Comparison of ENCODE assay signal across 2 cellular contexts in genomic region chr12:52821826-52822660, GRCh38.
TF ChIP-seq lines count a peak whose summit lies in the region.

No MANE protein-coding gene starts in this region.

TF ChIP-seq in A549, 52 proteins besides CTCF, POLR2A, EP300 and RAD21:
- TF ChIP-seq HMGXB4 (CRISPR knock-in tag; IDR thresholded peaks at IDR 0.05; ENCODE audit: borderline replicate concordance) (no peak), ESRRA (IDR thresholded peaks at IDR 0.05; ENCODE audit: borderline replicate concordance, low read length) (no peak), CHD2 (IDR thresholded peaks at IDR 0.05; ENCODE audit: low read length, partially characterized antibody) (no peak), GATA3 (IDR thresholded peaks at IDR 0.05; ENCODE audit: borderline replicate concordance) (no peak), BHLHE40 (IDR thresholded peaks at IDR 0.05; ENCODE audit: low read depth, low read length) (no peak), POLR2AphosphoS2 (conservative IDR thresholded peaks at IDR 0.05; ENCODE audit: low read length) (no peak), ATOH8 (CRISPR knock-in tag; IDR thresholded peaks at IDR 0.05; ENCODE audit: low read depth) (no peak), KDM5A (IDR thresholded peaks at IDR 0.05) (no peak), CEBPB (IDR thresholded peaks at IDR 0.05) (no peak), SMC3 (IDR thresholded peaks at IDR 0.05) (no peak)

TF ChIP-seq in SK-N-SH treated with all-trans-retinoic acid at 6 μM for 48 hours, 23 proteins besides CTCF, POLR2A, EP300 and RAD21:
- TF ChIP-seq PATZ1 (CRISPR knock-in tag; IDR thresholded peaks at IDR 0.05; ENCODE audit: borderline replicate concordance) = no peak
- no peak for TF ChIP-seq CSRNP3 (CRISPR knock-in tag; IDR thresholded peaks at IDR 0.05)
- no peak for TF ChIP-seq ESRRG (CRISPR knock-in tag; IDR thresholded peaks at IDR 0.05)
- TF ChIP-seq OSR1 (CRISPR knock-in tag; IDR thresholded peaks at IDR 0.05) = no peak
- TF ChIP-seq TSHZ2 (CRISPR knock-in tag; IDR thresholded peaks at IDR 0.05) = no peak
- TF ChIP-seq ZNF565 (CRISPR knock-in tag; conservative IDR thresholded peaks at IDR 0.05; ENCODE audit: low read depth) = no peak
- no peak for TF ChIP-seq ZNF8 (CRISPR knock-in tag; IDR thresholded peaks at IDR 0.05)
- TF ChIP-seq ZC3H10 (CRISPR knock-in tag; IDR thresholded peaks at IDR 0.05) = no peak
- TF ChIP-seq CSDC2 (CRISPR knock-in tag; IDR thresholded peaks at IDR 0.05) = no peak
- no peak for TF ChIP-seq TCF4 (CRISPR knock-in tag; IDR thresholded peaks at IDR 0.05; ENCODE audit: borderline replicate concordance)
- no peak for TF ChIP-seq POU6F1 (CRISPR knock-in tag; IDR thresholded peaks at IDR 0.05; ENCODE audit: borderline replicate concordance, low read depth)
- TF ChIP-seq GLIS3 (CRISPR knock-in tag; IDR thresholded peaks at IDR 0.05) = no peak
- TF ChIP-seq BACH2 (CRISPR knock-in tag; IDR thresholded peaks at IDR 0.05; ENCODE audit: borderline replicate concordance) = no peak
- TF ChIP-seq ZFP30 (CRISPR knock-in tag; IDR thresholded peaks at IDR 0.05) = no peak
- no peak for TF ChIP-seq ARNTL (CRISPR knock-in tag; IDR thresholded peaks at IDR 0.05; ENCODE audit: borderline replicate concordance, low read depth)
- no peak for TF ChIP-seq PPARA (CRISPR knock-in tag; IDR thresholded peaks at IDR 0.05; ENCODE audit: borderline replicate concordance)
- TF ChIP-seq CREB5 (CRISPR knock-in tag; IDR thresholded peaks at IDR 0.05; ENCODE audit: low read depth) = no peak
- no peak for TF ChIP-seq SNAI2 (CRISPR knock-in tag; IDR thresholded peaks at IDR 0.05)
- TF ChIP-seq ISL1 (CRISPR knock-in tag; IDR thresholded peaks at IDR 0.05) = no peak
- TF ChIP-seq RARB (CRISPR knock-in tag; IDR thresholded peaks at IDR 0.05) = no peak
